Comparison of ENCODE assay signal across 1 cellular context in genomic region chr6:143400258-143401059, GRCh38.
TF ChIP-seq lines count a peak whose summit lies in the region.

No MANE protein-coding gene starts in this region.

TF ChIP-seq in WTC11, 78 proteins besides CTCF, POLR2A, EP300 and RAD21 (continued from another document):
- no peak for TF ChIP-seq ZNF532 (CRISPR knock-in tag; IDR thresholded peaks at IDR 0.05; ENCODE audit: borderline replicate concordance)
